1 cellular context compared by ENCODE assay signal in the genomic region with DNA sequence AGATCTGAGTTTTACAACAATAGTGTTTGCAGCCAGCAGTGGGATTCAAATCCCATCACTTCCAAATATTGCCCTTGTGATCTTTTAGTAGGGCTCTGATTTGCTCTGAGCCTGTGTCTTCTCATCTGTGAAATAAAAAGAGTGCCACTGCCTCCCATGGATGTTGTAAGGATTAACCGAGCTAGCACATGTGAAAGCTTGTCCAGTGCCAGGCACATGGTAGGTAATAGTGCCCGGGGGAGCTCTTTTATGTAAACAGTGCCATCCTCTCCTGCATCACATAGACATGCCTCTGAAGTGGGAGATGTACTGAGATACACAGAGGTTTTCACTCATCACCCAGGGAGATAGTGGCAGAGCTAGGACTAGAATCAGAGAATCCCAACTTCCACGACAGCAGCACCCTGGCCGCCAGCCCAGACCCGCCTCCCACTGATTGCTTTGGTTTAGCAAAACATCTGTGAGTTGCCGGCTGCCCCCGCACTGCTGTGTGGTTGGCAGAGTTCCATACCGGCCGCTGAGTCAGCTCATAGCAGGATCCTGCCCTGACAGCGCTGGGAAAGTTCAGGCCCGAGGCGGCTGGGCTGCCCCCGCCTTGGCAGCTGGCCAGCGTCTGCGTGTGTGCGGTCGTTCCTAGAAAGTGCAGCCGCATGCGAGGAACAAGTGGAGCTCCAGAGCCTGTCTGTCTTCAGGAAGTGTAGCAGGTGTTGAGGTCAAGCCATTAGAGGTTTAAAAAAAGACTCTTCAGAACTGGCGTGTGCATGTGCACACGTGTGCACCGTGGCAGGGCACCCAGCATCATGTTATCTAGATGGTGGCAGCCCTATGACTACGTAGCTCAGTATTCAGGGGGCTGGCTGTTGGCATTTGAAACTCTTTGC.
TF ChIP-seq lines count a peak whose summit lies in the region.

No MANE protein-coding gene starts in this region.

TF ChIP-seq in HepG2, 621 proteins besides CTCF, POLR2A, EP300 and RAD21 (continued from another document and continues in another):
- TF ChIP-seq, protein P1, sequence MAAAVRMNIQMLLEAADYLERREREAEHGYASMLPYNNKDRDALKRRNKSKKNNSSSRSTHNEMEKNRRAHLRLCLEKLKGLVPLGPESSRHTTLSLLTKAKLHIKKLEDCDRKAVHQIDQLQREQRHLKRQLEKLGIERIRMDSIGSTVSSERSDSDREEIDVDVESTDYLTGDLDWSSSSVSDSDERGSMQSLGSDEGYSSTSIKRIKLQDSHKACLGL (CRISPR knock-in tag; IDR thresholded peaks at IDR 0.05): no peak
- TF ChIP-seq NFIC (IDR thresholded peaks at IDR 0.05; ENCODE audit: low read length) (peak; percentile 98), ZNF549 (CRISPR knock-in tag; IDR thresholded peaks at IDR 0.05) (no peak), ZNF614 (CRISPR knock-in tag; IDR thresholded peaks at IDR 0.05; ENCODE audit: borderline replicate concordance) (peak; percentile 85), TOPORS (CRISPR knock-in tag; IDR thresholded peaks at IDR 0.05) (peak; percentile 80), ZNF484 (CRISPR knock-in tag; IDR thresholded peaks at IDR 0.05; ENCODE audit: borderline replicate concordance, low read depth) (no peak), GLI4 (CRISPR knock-in tag; IDR thresholded peaks at IDR 0.05; ENCODE audit: borderline replicate concordance) (no peak), ZNF460 (CRISPR knock-in tag; IDR thresholded peaks at IDR 0.05; ENCODE audit: borderline replicate concordance) (no peak), U2AF2 (IDR thresholded peaks at IDR 0.05; ENCODE audit: low read depth, low read length) (peak; percentile 49; the same call in 1 of the 2 replicates), ZNF432 (CRISPR knock-in tag; IDR thresholded peaks at IDR 0.05; ENCODE audit: borderline replicate concordance) (no peak), ZNF660 (CRISPR knock-in tag; IDR thresholded peaks at IDR 0.05; ENCODE audit: borderline replicate concordance, low read depth) (no peak), SATB2 (CRISPR knock-in tag; IDR thresholded peaks at IDR 0.05) (no peak), EHMT2 (IDR thresholded peaks at IDR 0.05; ENCODE audit: borderline replicate concordance, low read depth, low read length) (no peak), NBN (conservative IDR thresholded peaks at IDR 0.05) (no peak), NFKBIZ (CRISPR knock-in tag; IDR thresholded peaks at IDR 0.05) (0 out of 2 replicates have a peak, but pooled peaks have one; percentile 76), MYNN (CRISPR knock-in tag; IDR thresholded peaks at IDR 0.05; ENCODE audit: low read depth) (no peak), ZNF670 (CRISPR knock-in tag; IDR thresholded peaks at IDR 0.05; ENCODE audit: borderline replicate concordance) (peak; percentile 89; the same call in 1 of the 2 replicates), ZNF451 (CRISPR knock-in tag; IDR thresholded peaks at IDR 0.05) (no peak), MXI1 (IDR thresholded peaks at IDR 0.05; ENCODE audit: borderline replicate concordance, low read depth, low read length) (peak; percentile 63; the same call in 1 of the 3 replicates), ZNF354B (CRISPR knock-in tag; IDR thresholded peaks at IDR 0.05) (0 out of 2 replicates have a peak, but pooled peaks have one; percentile 31), PRMT3 (CRISPR knock-in tag; IDR thresholded peaks at IDR 0.05; ENCODE audit: borderline replicate concordance, low read depth) (peak; percentile 82; the same call in 1 of the 2 replicates), ZNF496 (CRISPR knock-in tag; IDR thresholded peaks at IDR 0.05; ENCODE audit: insufficient replicate concordance) (no peak), AGO2 (optimal IDR thresholded peaks at IDR 0.05; ENCODE audit: low read depth, low read length) (no peak), ZNF570 (CRISPR knock-in tag; IDR thresholded peaks at IDR 0.05; ENCODE audit: borderline replicate concordance) (no peak)
- TF ChIP-seq, protein P2, sequence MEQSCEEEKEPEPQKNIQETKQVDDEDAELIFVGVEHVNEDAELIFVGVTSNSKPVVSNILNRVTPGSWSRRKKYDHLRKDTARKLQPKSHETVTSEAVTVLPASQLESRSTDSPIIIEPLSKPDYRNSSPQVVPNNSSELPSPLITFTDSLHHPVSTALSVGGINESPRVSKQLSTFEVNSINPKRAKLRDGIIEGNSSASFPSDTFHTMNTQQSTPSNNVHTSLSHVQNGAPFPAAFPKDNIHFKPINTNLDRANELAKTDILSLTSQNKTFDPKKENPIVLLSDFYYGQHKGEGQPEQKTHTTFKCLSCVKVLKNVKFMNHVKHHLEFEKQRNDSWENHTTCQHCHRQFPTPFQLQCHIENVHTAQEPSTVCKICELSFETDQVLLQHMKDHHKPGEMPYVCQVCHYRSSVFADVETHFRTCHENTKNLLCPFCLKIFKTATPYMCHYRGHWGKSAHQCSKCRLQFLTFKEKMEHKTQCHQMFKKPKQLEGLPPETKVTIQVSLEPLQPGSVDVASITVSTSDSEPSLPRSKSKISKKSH (CRISPR knock-in tag; IDR thresholded peaks at IDR 0.05; ENCODE audit: borderline replicate concordance): 0 out of 2 replicates have a peak, but pooled peaks have one; percentile 71
- TF ChIP-seq, protein P3, sequence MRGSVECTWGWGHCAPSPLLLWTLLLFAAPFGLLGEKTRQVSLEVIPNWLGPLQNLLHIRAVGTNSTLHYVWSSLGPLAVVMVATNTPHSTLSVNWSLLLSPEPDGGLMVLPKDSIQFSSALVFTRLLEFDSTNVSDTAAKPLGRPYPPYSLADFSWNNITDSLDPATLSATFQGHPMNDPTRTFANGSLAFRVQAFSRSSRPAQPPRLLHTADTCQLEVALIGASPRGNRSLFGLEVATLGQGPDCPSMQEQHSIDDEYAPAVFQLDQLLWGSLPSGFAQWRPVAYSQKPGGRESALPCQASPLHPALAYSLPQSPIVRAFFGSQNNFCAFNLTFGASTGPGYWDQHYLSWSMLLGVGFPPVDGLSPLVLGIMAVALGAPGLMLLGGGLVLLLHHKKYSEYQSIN (CRISPR knock-in tag; IDR thresholded peaks at IDR 0.05; ENCODE audit: borderline replicate concordance): no peak
- TF ChIP-seq, protein P4, sequence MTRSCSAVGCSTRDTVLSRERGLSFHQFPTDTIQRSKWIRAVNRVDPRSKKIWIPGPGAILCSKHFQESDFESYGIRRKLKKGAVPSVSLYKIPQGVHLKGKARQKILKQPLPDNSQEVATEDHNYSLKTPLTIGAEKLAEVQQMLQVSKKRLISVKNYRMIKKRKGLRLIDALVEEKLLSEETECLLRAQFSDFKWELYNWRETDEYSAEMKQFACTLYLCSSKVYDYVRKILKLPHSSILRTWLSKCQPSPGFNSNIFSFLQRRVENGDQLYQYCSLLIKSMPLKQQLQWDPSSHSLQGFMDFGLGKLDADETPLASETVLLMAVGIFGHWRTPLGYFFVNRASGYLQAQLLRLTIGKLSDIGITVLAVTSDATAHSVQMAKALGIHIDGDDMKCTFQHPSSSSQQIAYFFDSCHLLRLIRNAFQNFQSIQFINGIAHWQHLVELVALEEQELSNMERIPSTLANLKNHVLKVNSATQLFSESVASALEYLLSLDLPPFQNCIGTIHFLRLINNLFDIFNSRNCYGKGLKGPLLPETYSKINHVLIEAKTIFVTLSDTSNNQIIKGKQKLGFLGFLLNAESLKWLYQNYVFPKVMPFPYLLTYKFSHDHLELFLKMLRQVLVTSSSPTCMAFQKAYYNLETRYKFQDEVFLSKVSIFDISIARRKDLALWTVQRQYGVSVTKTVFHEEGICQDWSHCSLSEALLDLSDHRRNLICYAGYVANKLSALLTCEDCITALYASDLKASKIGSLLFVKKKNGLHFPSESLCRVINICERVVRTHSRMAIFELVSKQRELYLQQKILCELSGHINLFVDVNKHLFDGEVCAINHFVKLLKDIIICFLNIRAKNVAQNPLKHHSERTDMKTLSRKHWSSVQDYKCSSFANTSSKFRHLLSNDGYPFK (CRISPR knock-in tag; IDR thresholded peaks at IDR 0.05; ENCODE audit: borderline replicate concordance): peak; percentile 55; the same call in 1 of the 2 replicates
- TF ChIP-seq, protein P5, sequence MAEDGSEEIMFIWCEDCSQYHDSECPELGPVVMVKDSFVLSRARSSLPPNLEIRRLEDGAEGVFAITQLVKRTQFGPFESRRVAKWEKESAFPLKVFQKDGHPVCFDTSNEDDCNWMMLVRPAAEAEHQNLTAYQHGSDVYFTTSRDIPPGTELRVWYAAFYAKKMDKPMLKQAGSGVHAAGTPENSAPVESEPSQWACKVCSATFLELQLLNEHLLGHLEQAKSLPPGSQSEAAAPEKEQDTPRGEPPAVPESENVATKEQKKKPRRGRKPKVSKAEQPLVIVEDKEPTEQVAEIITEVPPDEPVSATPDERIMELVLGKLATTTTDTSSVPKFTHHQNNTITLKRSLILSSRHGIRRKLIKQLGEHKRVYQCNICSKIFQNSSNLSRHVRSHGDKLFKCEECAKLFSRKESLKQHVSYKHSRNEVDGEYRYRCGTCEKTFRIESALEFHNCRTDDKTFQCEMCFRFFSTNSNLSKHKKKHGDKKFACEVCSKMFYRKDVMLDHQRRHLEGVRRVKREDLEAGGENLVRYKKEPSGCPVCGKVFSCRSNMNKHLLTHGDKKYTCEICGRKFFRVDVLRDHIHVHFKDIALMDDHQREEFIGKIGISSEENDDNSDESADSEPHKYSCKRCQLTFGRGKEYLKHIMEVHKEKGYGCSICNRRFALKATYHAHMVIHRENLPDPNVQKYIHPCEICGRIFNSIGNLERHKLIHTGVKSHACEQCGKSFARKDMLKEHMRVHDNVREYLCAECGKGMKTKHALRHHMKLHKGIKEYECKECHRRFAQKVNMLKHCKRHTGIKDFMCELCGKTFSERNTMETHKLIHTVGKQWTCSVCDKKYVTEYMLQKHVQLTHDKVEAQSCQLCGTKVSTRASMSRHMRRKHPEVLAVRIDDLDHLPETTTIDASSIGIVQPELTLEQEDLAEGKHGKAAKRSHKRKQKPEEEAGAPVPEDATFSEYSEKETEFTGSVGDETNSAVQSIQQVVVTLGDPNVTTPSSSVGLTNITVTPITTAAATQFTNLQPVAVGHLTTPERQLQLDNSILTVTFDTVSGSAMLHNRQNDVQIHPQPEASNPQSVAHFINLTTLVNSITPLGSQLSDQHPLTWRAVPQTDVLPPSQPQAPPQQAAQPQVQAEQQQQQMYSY (CRISPR knock-in tag; IDR thresholded peaks at IDR 0.05): no peak
- TF ChIP-seq, protein P6, sequence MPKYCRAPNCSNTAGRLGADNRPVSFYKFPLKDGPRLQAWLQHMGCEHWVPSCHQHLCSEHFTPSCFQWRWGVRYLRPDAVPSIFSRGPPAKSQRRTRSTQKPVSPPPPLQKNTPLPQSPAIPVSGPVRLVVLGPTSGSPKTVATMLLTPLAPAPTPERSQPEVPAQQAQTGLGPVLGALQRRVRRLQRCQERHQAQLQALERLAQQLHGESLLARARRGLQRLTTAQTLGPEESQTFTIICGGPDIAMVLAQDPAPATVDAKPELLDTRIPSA (CRISPR knock-in tag; IDR thresholded peaks at IDR 0.05; ENCODE audit: borderline replicate concordance): no peak
- TF ChIP-seq, protein P7, sequence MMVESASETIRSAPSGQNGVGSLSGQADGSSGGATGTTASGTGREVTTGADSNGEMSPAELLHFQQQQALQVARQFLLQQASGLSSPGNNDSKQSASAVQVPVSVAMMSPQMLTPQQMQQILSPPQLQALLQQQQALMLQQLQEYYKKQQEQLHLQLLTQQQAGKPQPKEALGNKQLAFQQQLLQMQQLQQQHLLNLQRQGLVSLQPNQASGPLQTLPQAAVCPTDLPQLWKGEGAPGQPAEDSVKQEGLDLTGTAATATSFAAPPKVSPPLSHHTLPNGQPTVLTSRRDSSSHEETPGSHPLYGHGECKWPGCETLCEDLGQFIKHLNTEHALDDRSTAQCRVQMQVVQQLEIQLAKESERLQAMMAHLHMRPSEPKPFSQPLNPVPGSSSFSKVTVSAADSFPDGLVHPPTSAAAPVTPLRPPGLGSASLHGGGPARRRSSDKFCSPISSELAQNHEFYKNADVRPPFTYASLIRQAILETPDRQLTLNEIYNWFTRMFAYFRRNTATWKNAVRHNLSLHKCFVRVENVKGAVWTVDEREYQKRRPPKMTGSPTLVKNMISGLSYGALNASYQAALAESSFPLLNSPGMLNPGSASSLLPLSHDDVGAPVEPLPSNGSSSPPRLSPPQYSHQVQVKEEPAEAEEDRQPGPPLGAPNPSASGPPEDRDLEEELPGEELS (CRISPR knock-in tag; IDR thresholded peaks at IDR 0.05): peak; percentile 80
- TF ChIP-seq, protein P8, sequence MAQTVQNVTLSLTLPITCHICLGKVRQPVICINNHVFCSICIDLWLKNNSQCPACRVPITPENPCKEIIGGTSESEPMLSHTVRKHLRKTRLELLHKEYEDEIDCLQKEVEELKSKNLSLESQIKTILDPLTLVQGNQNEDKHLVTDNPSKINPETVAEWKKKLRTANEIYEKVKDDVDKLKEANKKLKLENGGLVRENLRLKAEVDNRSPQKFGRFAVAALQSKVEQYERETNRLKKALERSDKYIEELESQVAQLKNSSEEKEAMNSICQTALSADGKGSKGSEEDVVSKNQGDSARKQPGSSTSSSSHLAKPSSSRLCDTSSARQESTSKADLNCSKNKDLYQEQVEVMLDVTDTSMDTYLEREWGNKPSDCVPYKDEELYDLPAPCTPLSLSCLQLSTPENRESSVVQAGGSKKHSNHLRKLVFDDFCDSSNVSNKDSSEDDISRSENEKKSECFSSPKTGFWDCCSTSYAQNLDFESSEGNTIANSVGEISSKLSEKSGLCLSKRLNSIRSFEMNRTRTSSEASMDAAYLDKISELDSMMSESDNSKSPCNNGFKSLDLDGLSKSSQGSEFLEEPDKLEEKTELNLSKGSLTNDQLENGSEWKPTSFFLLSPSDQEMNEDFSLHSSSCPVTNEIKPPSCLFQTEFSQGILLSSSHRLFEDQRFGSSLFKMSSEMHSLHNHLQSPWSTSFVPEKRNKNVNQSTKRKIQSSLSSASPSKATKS (CRISPR knock-in tag; IDR thresholded peaks at IDR 0.05): no peak
- TF ChIP-seq, protein P9, sequence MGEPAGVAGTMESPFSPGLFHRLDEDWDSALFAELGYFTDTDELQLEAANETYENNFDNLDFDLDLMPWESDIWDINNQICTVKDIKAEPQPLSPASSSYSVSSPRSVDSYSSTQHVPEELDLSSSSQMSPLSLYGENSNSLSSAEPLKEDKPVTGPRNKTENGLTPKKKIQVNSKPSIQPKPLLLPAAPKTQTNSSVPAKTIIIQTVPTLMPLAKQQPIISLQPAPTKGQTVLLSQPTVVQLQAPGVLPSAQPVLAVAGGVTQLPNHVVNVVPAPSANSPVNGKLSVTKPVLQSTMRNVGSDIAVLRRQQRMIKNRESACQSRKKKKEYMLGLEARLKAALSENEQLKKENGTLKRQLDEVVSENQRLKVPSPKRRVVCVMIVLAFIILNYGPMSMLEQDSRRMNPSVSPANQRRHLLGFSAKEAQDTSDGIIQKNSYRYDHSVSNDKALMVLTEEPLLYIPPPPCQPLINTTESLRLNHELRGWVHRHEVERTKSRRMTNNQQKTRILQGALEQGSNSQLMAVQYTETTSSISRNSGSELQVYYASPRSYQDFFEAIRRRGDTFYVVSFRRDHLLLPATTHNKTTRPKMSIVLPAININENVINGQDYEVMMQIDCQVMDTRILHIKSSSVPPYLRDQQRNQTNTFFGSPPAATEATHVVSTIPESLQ (CRISPR knock-in tag; conservative IDR thresholded peaks at IDR 0.05): no peak
- TF ChIP-seq, protein P10, sequence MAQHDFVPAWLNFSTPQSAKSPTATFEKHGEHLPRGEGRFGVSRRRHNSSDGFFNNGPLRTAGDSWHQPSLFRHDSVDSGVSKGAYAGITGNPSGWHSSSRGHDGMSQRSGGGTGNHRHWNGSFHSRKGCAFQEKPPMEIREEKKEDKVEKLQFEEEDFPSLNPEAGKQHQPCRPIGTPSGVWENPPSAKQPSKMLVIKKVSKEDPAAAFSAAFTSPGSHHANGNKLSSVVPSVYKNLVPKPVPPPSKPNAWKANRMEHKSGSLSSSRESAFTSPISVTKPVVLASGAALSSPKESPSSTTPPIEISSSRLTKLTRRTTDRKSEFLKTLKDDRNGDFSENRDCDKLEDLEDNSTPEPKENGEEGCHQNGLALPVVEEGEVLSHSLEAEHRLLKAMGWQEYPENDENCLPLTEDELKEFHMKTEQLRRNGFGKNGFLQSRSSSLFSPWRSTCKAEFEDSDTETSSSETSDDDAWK (CRISPR knock-in tag; IDR thresholded peaks at IDR 0.05): no peak
